10 cellular contexts compared by ENCODE assay signal in genomic region chr6:108348655-108349349, GRCh38. TPM values are rescaled to one million over a fixed set of nuclear protein-coding genes. Genes with fewer than 3 reads are reported as not detected.
A peak's percentile ranks its signal among the peaks of the same experiment; 100 is the strongest.
DNase-seq lines count a peak whose midpoint lies in the region; ATAC-seq and TF ChIP-seq lines count a peak whose summit lies in the region.
"Had no signal": no experiment of that assay in that cellular context is flagged by ENCODE, and none has a peak within 500 bp of the region (broad histone marks: within the 10 kb centered on the region; RNA-seq: fewer than 3 reads in every experiment).

No MANE protein-coding gene starts in this region.

- TF ChIP-seq CTCF in GM20000 (IDR thresholded peaks at IDR 0.05; ENCODE audit: extremely low read depth, missing control alignments) (no peak), chondrocyte (IDR thresholded peaks at IDR 0.05) (no peak)

- peak; percentile 74 for DNase-seq in GM20000 (ENCODE audit: low spot score)
- DNase-seq in activated T-helper 1 cell treated with anti-CD3 and anti-CD28 coated beads, Interleukin-12 subunit alpha, Interleukin-12 subunit beta, Interleukin-2, Interleukin-4 antibody, amounts not matched to agents 30 ng/mL and 10 ng/mL and 1 ng/mL, durations not matched to agents 14 hours and 24 hours and 36 hours (ENCODE audit: low spot score): no peak
- DNase-seq in chondrocyte (ENCODE audit: low spot score): no peak
- DNase-seq in NCI-H524 (lab: John Stamatoyannopoulos, UW): no peak
- no peak for DNase-seq in DMS153 treated with DMSO at 0.1 percent for 48 hours (lab: John Stamatoyannopoulos, UW; ENCODE audit: unreplicated experiment)
- no peak for DNase-seq in NCI-H510A treated with DMSO at 0.1 percent for 48 hours (lab: John Stamatoyannopoulos, UW)
- DNase-seq: activated CD4-positive, alpha-beta T cell treated with anti-CD3 and anti-CD28 coated beads for 4 hours; PC-9 had no signal

- H3K27ac Mint-ChIP-seq in activated T-helper 1 cell treated with anti-CD3 and anti-CD28 coated beads, Interleukin-12 subunit alpha, Interleukin-12 subunit beta, Interleukin-2, Interleukin-4 antibody, amounts not matched to agents 30 ng/mL and 10 ng/mL and 1 ng/mL, durations not matched to agents 14 hours and 24 hours and 36 hours: peak overlapping the region; percentile 64
- H3K27ac Mint-ChIP-seq in chondrocyte (ENCODE audit: unreplicated experiment): no peak overlapping the region

- intact Hi-C loops in activated T-helper 1 cell treated with anti-CD3 and anti-CD28 coated beads, Interleukin-12 subunit alpha, Interleukin-12 subunit beta, Interleukin-2, Interleukin-4 antibody, amounts not matched to agents 30 ng/mL and 10 ng/mL and 1 ng/mL, durations not matched to agents 14 hours and 24 hours and 36 hours (cut with micrococcal nuclease): loop anchor here (2.0 to 5.0 kb wide), 2 partner anchors 54 to 87 kb away; partner anchors contain the start of genes AFG1L and SNX3

- peaks cover 6% of the 10 kb centered on the region for H3K36me3 Mint-ChIP-seq in activated T-helper 1 cell treated with anti-CD3 and anti-CD28 coated beads, Interleukin-12 subunit alpha, Interleukin-12 subunit beta, Interleukin-2, Interleukin-4 antibody, amounts not matched to agents 30 ng/mL and 10 ng/mL and 1 ng/mL, durations not matched to agents 14 hours and 24 hours and 36 hours (ENCODE audit: low read depth)
- H3K36me3 Mint-ChIP-seq in chondrocyte (ENCODE audit: low read depth): peaks cover 3% of the 10 kb centered on the region

- H3K4me1 Mint-ChIP-seq in activated T-helper 1 cell treated with anti-CD3 and anti-CD28 coated beads, Interleukin-12 subunit alpha, Interleukin-12 subunit beta, Interleukin-2, Interleukin-4 antibody, amounts not matched to agents 30 ng/mL and 10 ng/mL and 1 ng/mL, durations not matched to agents 14 hours and 24 hours and 36 hours (ENCODE audit: low read depth): peaks cover 27% of the 10 kb centered on the region
- H3K4me1 Mint-ChIP-seq in chondrocyte (ENCODE audit: low read depth): peaks cover 1% of the 10 kb centered on the region

- peaks cover 14% of the 10 kb centered on the region for H3K9me3 Mint-ChIP-seq in activated T-helper 1 cell treated with anti-CD3 and anti-CD28 coated beads, Interleukin-12 subunit alpha, Interleukin-12 subunit beta, Interleukin-2, Interleukin-4 antibody, amounts not matched to agents 30 ng/mL and 10 ng/mL and 1 ng/mL, durations not matched to agents 14 hours and 24 hours and 36 hours
- H3K9me3 Mint-ChIP-seq in chondrocyte (ENCODE audit: low read depth): no peaks in the 10 kb centered on the region

- ATAC-seq in GM18511 (IDR thresholded peaks at IDR 0.05; ENCODE audit: unreplicated experiment) (peak; percentile 94), HG03097 (IDR thresholded peaks at IDR 0.05; ENCODE audit: low FRiP score, unreplicated experiment) (peak; percentile 65)

- no peaks in the 10 kb centered on the region for H3K27me3 Mint-ChIP-seq in activated T-helper 1 cell treated with anti-CD3 and anti-CD28 coated beads, Interleukin-12 subunit alpha, Interleukin-12 subunit beta, Interleukin-2, Interleukin-4 antibody, amounts not matched to agents 30 ng/mL and 10 ng/mL and 1 ng/mL, durations not matched to agents 14 hours and 24 hours and 36 hours (ENCODE audit: insufficient read depth)
- H3K27me3 Mint-ChIP-seq in chondrocyte (ENCODE audit: low read depth): no peaks in the 10 kb centered on the region

- H3K4me3 Mint-ChIP-seq in activated T-helper 1 cell treated with anti-CD3 and anti-CD28 coated beads, Interleukin-12 subunit alpha, Interleukin-12 subunit beta, Interleukin-2, Interleukin-4 antibody, amounts not matched to agents 30 ng/mL and 10 ng/mL and 1 ng/mL, durations not matched to agents 14 hours and 24 hours and 36 hours: no peak overlapping the region
- H3K4me3 Mint-ChIP-seq in chondrocyte (ENCODE audit: unreplicated experiment): no peak overlapping the region

RNA-seq across cellular contexts. Expression of gene AFG1L, which starts 53.9 kb away (rescaled TPM):
- 4.3 and 6.0 TPM in 2 replicates for total RNA-seq in activated T-helper 1 cell treated with anti-CD3 and anti-CD28 coated beads, Interleukin-12 subunit alpha, Interleukin-12 subunit beta, Interleukin-2, Interleukin-4 antibody, amounts not matched to agents 30 ng/mL and 10 ng/mL and 1 ng/mL, durations not matched to agents 14 hours and 24 hours and 36 hours
- total RNA-seq in chondrocyte: 5.9 to 9.0 TPM (median 8.1 TPM) in 3 replicates
